In genomic region chr9:98162638-98163037, GRCh38 we compare ENCODE assay signal across 12 cellular contexts.
"Had no signal": no experiment of that assay in that cellular context is flagged by ENCODE, and none has a peak within 500 bp of the region (broad histone marks: within the 10 kb centered on the region; RNA-seq: fewer than 3 reads in every experiment).

No MANE protein-coding gene starts in this region.

- H3K27me3 ChIP-seq: neutrophil, upper lobe of right lung had no signal

- H3K36me3 ChIP-seq: lower lobe of right lung, neutrophil, upper lobe of right lung had no signal

- H3K4me3 ChIP-seq: lower lobe of right lung, mucosa of descending colon, smooth muscle cell, upper lobe of right lung had no signal

- DNase-seq: activated CD4-positive, alpha-beta T cell treated with anti-CD3 and anti-CD28 coated beads for 48 hours; activated CD8-positive, alpha-beta memory T cell treated with anti-CD3 and anti-CD28 coated beads for 24 hours; activated naive CD4-positive, alpha-beta T cell treated with anti-CD3 and anti-CD28 coated beads, Interleukin-2, amount 10 ng/mL, durations not matched to agents 7 days and 5 days; hypothalamus; lower lobe of right lung; naive thymus-derived CD8-positive, alpha-beta T cell; right cardiac atrium; T-cell had no signal

- ATAC-seq: lower lobe of right lung; mucosa of descending colon; naive thymus-derived CD8-positive, alpha-beta T cell; T-cell; upper lobe of right lung had no signal

- H3K27ac ChIP-seq: lower lobe of right lung, upper lobe of right lung had no signal

- H3K9me3 ChIP-seq: lower lobe of right lung, mucosa of descending colon, neutrophil, upper lobe of right lung had no signal
